ENCODE assay signal across 9 cellular contexts in genomic region chr5:32504923-32505596, GRCh38.
DNase-seq lines count a peak whose midpoint lies in the region; ATAC-seq and TF ChIP-seq lines count a peak whose summit lies in the region.
"Had no signal": no experiment of that assay in that cellular context is flagged by ENCODE, and none has a peak within 500 bp of the region (broad histone marks: within the 10 kb centered on the region; RNA-seq: fewer than 3 reads in every experiment).

No MANE protein-coding gene starts in this region.

- POLR2A ChIA-PET in activated CD4-positive, alpha-beta T cell treated with anti-CD3 and anti-CD28 coated beads for 36 hours (lab: Charles Lee), result no interaction called here
- POLR2A ChIA-PET in activated CD4-positive, alpha-beta memory T cell treated with anti-CD3 and anti-CD28 coated beads for 36 hours (lab: Charles Lee), result interaction anchor here (1.1 kb wide), 1 partner anchor 27 kb away, joined by 3 read pairs; no protein-coding TSS in a partner anchor

- H3K4me1 ChIP-seq in mucosa of descending colon (ENCODE audit: low read depth), result no peaks in the 10 kb centered on the region

- H3K9me3 Mint-ChIP-seq in activated CD4-positive, alpha-beta T cell treated with anti-CD3 and anti-CD28 coated beads for 36 hours (ENCODE audit: low read depth), result no peaks in the 10 kb centered on the region
- no peaks in the 10 kb centered on the region for H3K9me3 Mint-ChIP-seq in activated CD4-positive, alpha-beta T cell treated with anti-CD3 and anti-CD28 coated beads, Interleukin-2, amount 10 ng/mL, durations not matched to agents 24 days and 14 days
- no peaks in the 10 kb centered on the region for H3K9me3 Mint-ChIP-seq in activated CD4-positive, alpha-beta memory T cell treated with anti-CD3 and anti-CD28 coated beads for 36 hours
- H3K9me3 Mint-ChIP-seq: CD4-positive, CD25-positive, alpha-beta regulatory T cell had no signal

- no peaks in the 10 kb centered on the region for H3K36me3 Mint-ChIP-seq in activated CD4-positive, alpha-beta T cell treated with anti-CD3 and anti-CD28 coated beads for 36 hours (ENCODE audit: low read depth)
- no peaks in the 10 kb centered on the region for H3K36me3 Mint-ChIP-seq in activated CD4-positive, alpha-beta T cell treated with anti-CD3 and anti-CD28 coated beads, Interleukin-2, amount 10 ng/mL, durations not matched to agents 24 days and 14 days (ENCODE audit: low read depth)
- no peaks in the 10 kb centered on the region for H3K36me3 Mint-ChIP-seq in activated CD4-positive, alpha-beta memory T cell treated with anti-CD3 and anti-CD28 coated beads for 36 hours
- H3K36me3 Mint-ChIP-seq: CD4-positive, CD25-positive, alpha-beta regulatory T cell had no signal

- peak overlapping the region in 1 of 2 donors; percentile 61 for H3K27ac ChIP-seq in coronary artery

- peaks cover 6% of the 10 kb centered on the region for H3K27me3 Mint-ChIP-seq in activated CD4-positive, alpha-beta T cell treated with anti-CD3 and anti-CD28 coated beads for 36 hours
- peaks cover 9% of the 10 kb centered on the region for H3K27me3 Mint-ChIP-seq in activated CD4-positive, alpha-beta T cell treated with anti-CD3 and anti-CD28 coated beads, Interleukin-2, amount 10 ng/mL, durations not matched to agents 24 days and 14 days
- no peaks in the 10 kb centered on the region for H3K27me3 Mint-ChIP-seq in activated CD4-positive, alpha-beta memory T cell treated with anti-CD3 and anti-CD28 coated beads for 36 hours

- no peaks in the 10 kb centered on the region for H3K9me3 ChIP-seq in mucosa of descending colon

- DNase-seq in activated CD4-positive, alpha-beta T cell treated with anti-CD3 and anti-CD28 coated beads for 36 hours, result peak; percentile 13
- DNase-seq in activated CD4-positive, alpha-beta T cell treated with anti-CD3 and anti-CD28 coated beads, Interleukin-2, amount 10 ng/mL, durations not matched to agents 24 days and 14 days, result no peak
- peak; percentile 94 for DNase-seq in NCI-H748 treated with DMSO at 0.1 percent for 48 hours (lab: John Stamatoyannopoulos, UW)
- DNase-seq in coronary artery (ENCODE audit: low spot score), result no peak
- peak in 1 of 3 donors; percentile 33 for DNase-seq in mucosa of descending colon
- no peak for DNase-seq in activated CD8-positive, alpha-beta memory T cell treated with anti-CD3 and anti-CD28 coated beads, Interleukin-2, amount 50 U/mL, for 48 hours
- DNase-seq in activated CD4-positive, alpha-beta memory T cell treated with anti-CD3 and anti-CD28 coated beads for 36 hours, result no peak
- DNase-seq: CD4-positive, CD25-positive, alpha-beta regulatory T cell had no signal

- H3K4me1 Mint-ChIP-seq in activated CD4-positive, alpha-beta T cell treated with anti-CD3 and anti-CD28 coated beads for 36 hours, result peaks cover 16% of the 10 kb centered on the region
- H3K4me1 Mint-ChIP-seq in activated CD4-positive, alpha-beta T cell treated with anti-CD3 and anti-CD28 coated beads, Interleukin-2, amount 10 ng/mL, durations not matched to agents 24 days and 14 days, result peaks cover 14% of the 10 kb centered on the region
- peaks cover 14% of the 10 kb centered on the region for H3K4me1 Mint-ChIP-seq in activated CD4-positive, alpha-beta memory T cell treated with anti-CD3 and anti-CD28 coated beads for 36 hours (ENCODE audit: low read depth)

- no peaks in the 10 kb centered on the region for H3K36me3 ChIP-seq in mucosa of descending colon (ENCODE audit: low read depth)

- H3K4me3 ChIP-seq in coronary artery (peak overlapping the region; percentile 43), mucosa of descending colon (no peak overlapping the region)

- TF ChIP-seq CTCF in coronary artery (IDR thresholded peaks at IDR 0.05) (no peak), mucosa of descending colon (IDR thresholded peaks at IDR 0.05) (no peak)

- CTCF ChIA-PET in activated CD4-positive, alpha-beta T cell treated with anti-CD3 and anti-CD28 coated beads for 36 hours (lab: Charles Lee), result interaction anchor here (0.6 to 3.5 kb wide), 7 partner anchors 11 to 431 kb away, joined by 3 to 23 read pairs (median 3); no protein-coding TSS in a partner anchor
- CTCF ChIA-PET in activated CD4-positive, alpha-beta memory T cell treated with anti-CD3 and anti-CD28 coated beads for 36 hours (lab: Charles Lee), result interaction anchor here (0.7 to 3.2 kb wide), 6 partner anchors 16 to 175 kb away, joined by 3 to 22 read pairs (median 3); no protein-coding TSS in a partner anchor

- ATAC-seq in activated CD4-positive, alpha-beta T cell treated with anti-CD3 and anti-CD28 coated beads for 36 hours, result peak; percentile 9
- peak; percentile 69 for ATAC-seq in mucosa of descending colon
- no peak for ATAC-seq in HG03095 (IDR thresholded peaks at IDR 0.05; ENCODE audit: unreplicated experiment)

- intact Hi-C loops in activated CD4-positive, alpha-beta T cell treated with anti-CD3 and anti-CD28 coated beads for 36 hours (cut with DNase I, micrococcal nuclease), result no loop called here
- intact Hi-C loops in activated CD4-positive, alpha-beta T cell treated with anti-CD3 and anti-CD28 coated beads, Interleukin-2, amount 10 ng/mL, durations not matched to agents 24 days and 14 days (cut with micrococcal nuclease), result no loop called here
- intact Hi-C loops in mucosa of descending colon (cut with DNase I, micrococcal nuclease), result no loop called here
- intact Hi-C loops in activated CD4-positive, alpha-beta memory T cell treated with anti-CD3 and anti-CD28 coated beads for 36 hours (cut with micrococcal nuclease), result no loop called here

- peak overlapping the region; percentile 25 for H3K27ac Mint-ChIP-seq in activated CD4-positive, alpha-beta T cell treated with anti-CD3 and anti-CD28 coated beads for 36 hours
- no peak overlapping the region for H3K27ac Mint-ChIP-seq in activated CD4-positive, alpha-beta T cell treated with anti-CD3 and anti-CD28 coated beads, Interleukin-2, amount 10 ng/mL, durations not matched to agents 24 days and 14 days
- no peak overlapping the region for H3K27ac Mint-ChIP-seq in activated CD4-positive, alpha-beta memory T cell treated with anti-CD3 and anti-CD28 coated beads for 36 hours

- no peak overlapping the region for H3K4me3 Mint-ChIP-seq in activated CD4-positive, alpha-beta T cell treated with anti-CD3 and anti-CD28 coated beads for 36 hours
- no peak overlapping the region for H3K4me3 Mint-ChIP-seq in activated CD4-positive, alpha-beta T cell treated with anti-CD3 and anti-CD28 coated beads, Interleukin-2, amount 10 ng/mL, durations not matched to agents 24 days and 14 days
- no peak overlapping the region for H3K4me3 Mint-ChIP-seq in activated CD4-positive, alpha-beta memory T cell treated with anti-CD3 and anti-CD28 coated beads for 36 hours
- H3K4me3 Mint-ChIP-seq: CD4-positive, CD25-positive, alpha-beta regulatory T cell had no signal

Comparison
In these comparisons a context has a peak if more than half of its experiments do, and no peak if none do; other contexts are left out.
1. DNase-seq: peak in activated CD4-positive, alpha-beta T cell treated with anti-CD3 and anti-CD28 coated beads for 36 hours (single experiment) and NCI-H748 treated with DMSO at 0.1 percent for 48 hours (single experiment); none in activated CD4-positive, alpha-beta T cell treated with anti-CD3 and anti-CD28 coated beads, Interleukin-2, amount 10 ng/mL, durations not matched to agents 24 days and 14 days (single experiment), coronary artery (single experiment), activated CD8-positive, alpha-beta memory T cell treated with anti-CD3 and anti-CD28 coated beads, Interleukin-2, amount 50 U/mL, for 48 hours (single experiment) and activated CD4-positive, alpha-beta memory T cell treated with anti-CD3 and anti-CD28 coated beads for 36 hours (single experiment).